ENCODE assay signal across 6 cellular contexts in genomic region chr17:42553866-42554249, GRCh38. TPM values are rescaled to one million over a fixed set of nuclear protein-coding genes. Genes with fewer than 3 reads are reported as not detected.
DNase-seq lines count a peak whose midpoint lies in the region; ATAC-seq and TF ChIP-seq lines count a peak whose summit lies in the region.

No MANE protein-coding gene starts in this region.

- no peak for TF ChIP-seq POLR2A in stomach (IDR thresholded peaks at IDR 0.05)

- H3K4me3 ChIP-seq in foreskin fibroblast (ENCODE audit: low read depth in 1 of 2, low read length in 2 of 2) (peak overlapping the region; percentile 87 to 89), stomach (peak overlapping the region; percentile 66 to 86 (median 76))

- TF ChIP-seq EP300 in stomach (IDR thresholded peaks at IDR 0.05), result no peak

- H3K27me3 ChIP-seq in stomach, result no peaks in the 10 kb centered on the region

- H3K4me1 Mint-ChIP-seq in activated CD4-positive, alpha-beta T cell treated with anti-CD3 and anti-CD28 coated beads, Interleukin-2, amount 10 ng/mL, durations not matched to agents 24 days and 14 days, result peaks cover 23% of the 10 kb centered on the region

- peak overlapping the region; percentile 95 for H3K4me3 Mint-ChIP-seq in activated CD4-positive, alpha-beta T cell treated with anti-CD3 and anti-CD28 coated beads, Interleukin-2, amount 10 ng/mL, durations not matched to agents 24 days and 14 days

- no peak for DNase-seq in activated CD4-positive, alpha-beta T cell treated with anti-CD3 and anti-CD28 coated beads, Interleukin-2, amount 10 ng/mL, durations not matched to agents 24 days and 14 days
- DNase-seq in activated CD4-positive, alpha-beta T cell treated with anti-CD3 and anti-CD28 coated beads, Interleukin-2, amount 50 U/mL, for 1 hour, result no peak
- DNase-seq in foreskin fibroblast, result peak in 1 of 2 donors; percentile 47
- DNase-seq in stomach, result peak; percentile 48
- DNase-seq in NOMO-1 (lab: John Stamatoyannopoulos, UW; ENCODE audit: unreplicated experiment in 2 of 2), result no peak

- H3K27ac Mint-ChIP-seq in activated CD4-positive, alpha-beta T cell treated with anti-CD3 and anti-CD28 coated beads, Interleukin-2, amount 10 ng/mL, durations not matched to agents 24 days and 14 days, result peak overlapping the region; percentile 92

- no peaks in the 10 kb centered on the region for H3K9me3 Mint-ChIP-seq in activated CD4-positive, alpha-beta T cell treated with anti-CD3 and anti-CD28 coated beads, Interleukin-2, amount 10 ng/mL, durations not matched to agents 24 days and 14 days

- H3K4me1 ChIP-seq in stomach, result peaks cover 19 to 44% (median 34%) of the 10 kb centered on the region in 4 donors

- no peaks in the 10 kb centered on the region for H3K27me3 Mint-ChIP-seq in activated CD4-positive, alpha-beta T cell treated with anti-CD3 and anti-CD28 coated beads, Interleukin-2, amount 10 ng/mL, durations not matched to agents 24 days and 14 days

- H3K36me3 Mint-ChIP-seq in activated CD4-positive, alpha-beta T cell treated with anti-CD3 and anti-CD28 coated beads, Interleukin-2, amount 10 ng/mL, durations not matched to agents 24 days and 14 days (ENCODE audit: low read depth), result no peaks in the 10 kb centered on the region

- 24 to 48% (median 38%) methylated on average over 10 to 16 of the region's 16 CpGs for WGBS in stomach, 5 donors

- intact Hi-C loops in activated CD4-positive, alpha-beta T cell treated with anti-CD3 and anti-CD28 coated beads, Interleukin-2, amount 10 ng/mL, durations not matched to agents 24 days and 14 days (cut with micrococcal nuclease), result loop anchor here (2.0 kb wide), 1 partner anchor 17 kb away; the partner anchor contains the start of gene NAGLU
- intact Hi-C loops in stomach (cut with DNase I; ENCODE audit: low total_unique reads), result no loop called here

- no peak for TF ChIP-seq CTCF in foreskin fibroblast (IDR thresholded peaks at IDR 0.05; ENCODE audit: low read depth, low read length)
- no peak for TF ChIP-seq CTCF in stomach (IDR thresholded peaks at IDR 0.05)

- H3K36me3 ChIP-seq in stomach, result peaks cover 0 to 14% (median 6%) of the 10 kb centered on the region in 4 donors

- H3K27ac ChIP-seq in stomach, result peak overlapping the region; percentile 88 to 93 (median 91)

- ATAC-seq in GM21786 (IDR thresholded peaks at IDR 0.05; ENCODE audit: unreplicated experiment), result no peak

- no peaks in the 10 kb centered on the region for H3K9me3 ChIP-seq in stomach

RNA-seq across cellular contexts. Expression of gene HSD17B1, which starts 1.1 kb away (rescaled TPM):
- 0.42 and 0.83 TPM in 2 replicates for total RNA-seq in activated CD4-positive, alpha-beta T cell treated with anti-CD3 and anti-CD28 coated beads, Interleukin-2, amount 10 ng/mL, durations not matched to agents 24 days and 14 days
- total RNA-seq in stomach, result 1 to 10 TPM in 1 of 5 donors, under 1 TPM in 1, not detected in 3; 0.55 to 1.8 TPM
- polyA plus RNA-seq in stomach, result 1 to 10 TPM; 2.7 to 4.8 (median 4.6) TPM

RNA-seq across cellular contexts. Expression of gene COASY, which starts 8.1 kb away (rescaled TPM):
- total RNA-seq in activated CD4-positive, alpha-beta T cell treated with anti-CD3 and anti-CD28 coated beads, Interleukin-2, amount 10 ng/mL, durations not matched to agents 24 days and 14 days, result 97.7 and 109 TPM in 2 replicates
- total RNA-seq in stomach, result 100 to 1,000 TPM in 1 of 5 donors, 10 to 100 TPM in 4; 15.6 to 127 (median 43.5) TPM
- 10 to 100 TPM; 79.6 to 93.4 (median 88.4) TPM for polyA plus RNA-seq in stomach

RNA-seq across cellular contexts. Expression of gene MLX, which starts 13.0 kb away (rescaled TPM):
- total RNA-seq in activated CD4-positive, alpha-beta T cell treated with anti-CD3 and anti-CD28 coated beads, Interleukin-2, amount 10 ng/mL, durations not matched to agents 24 days and 14 days, result 67.8 and 72.6 TPM in 2 replicates
- 100 to 1,000 TPM in 1 of 5 donors, 10 to 100 TPM in 4; 39.7 to 101 (median 62.5) TPM for total RNA-seq in stomach
- 10 to 100 TPM; 39.1 to 83.4 (median 55.5) TPM for polyA plus RNA-seq in stomach

RNA-seq across cellular contexts. Expression of gene NAGLU, which starts 17.8 kb away (rescaled TPM):
- 20.4 and 20.7 TPM in 2 replicates for total RNA-seq in activated CD4-positive, alpha-beta T cell treated with anti-CD3 and anti-CD28 coated beads, Interleukin-2, amount 10 ng/mL, durations not matched to agents 24 days and 14 days
- total RNA-seq in stomach, result 10 to 100 TPM; 11.7 to 55.8 (median 22.9) TPM
- polyA plus RNA-seq in stomach, result 10 to 100 TPM; 16.7 to 22.4 (median 19.9) TPM

RNA-seq across cellular contexts. Expression of gene PSMC3IP, which starts 23.7 kb away (rescaled TPM):
- 29.1 and 31.1 TPM in 2 replicates for total RNA-seq in activated CD4-positive, alpha-beta T cell treated with anti-CD3 and anti-CD28 coated beads, Interleukin-2, amount 10 ng/mL, durations not matched to agents 24 days and 14 days
- total RNA-seq in stomach, result 1 to 10 TPM in 2 of 5 donors, under 1 TPM in 1, not detected in 2; 0.89 to 3.3 (median 2.4) TPM
- 1 to 10 TPM; 5.1 to 6.5 (median 5.2) TPM for polyA plus RNA-seq in stomach
